Comparison of ENCODE assay signal across 24 cellular contexts in genomic region chr3:122364508-122364907, GRCh38. TPM values are rescaled to one million over a fixed set of nuclear protein-coding genes. Genes with fewer than 3 reads are reported as not detected.
DNase-seq lines count a peak whose midpoint lies in the region; ATAC-seq and TF ChIP-seq lines count a peak whose summit lies in the region.
"Had no signal": no experiment of that assay in that cellular context is flagged by ENCODE, and none has a peak within 500 bp of the region (broad histone marks: within the 10 kb centered on the region; RNA-seq: fewer than 3 reads in every experiment).

No MANE protein-coding gene starts in this region.

- H3K36me3 ChIP-seq in Caco-2 (ENCODE audit: control insufficient read depth, insufficient read depth, low read length) (0 out of 2 replicates have a peak, but pooled peaks cover 3% of the 10 kb centered on the region), hepatocyte (replicated peaks; ENCODE audit: insufficient read depth, low read depth) (no peaks in the 10 kb centered on the region)

- H3K4me3 Mint-ChIP-seq in Caco-2 (ENCODE audit: unreplicated experiment), result no peak overlapping the region
- H3K4me3 Mint-ChIP-seq in activated CD4-positive, alpha-beta memory T cell treated with anti-CD3 and anti-CD28 coated beads for 36 hours, result no peak overlapping the region
- H3K4me3 Mint-ChIP-seq: CD8-positive, alpha-beta T cell; central memory CD8-positive, alpha-beta T cell; nephron progenitor cell had no signal

- POLR2A ChIA-PET in Caco-2 (lab: Charles Lee), result interaction anchor here (0.7 kb wide), 1 partner anchor 52 kb away, joined by 3 read pairs; no protein-coding TSS in a partner anchor
- POLR2A ChIA-PET in activated CD4-positive, alpha-beta memory T cell treated with anti-CD3 and anti-CD28 coated beads for 36 hours (lab: Charles Lee), result interaction anchor here (1.2 to 1.6 kb wide), 2 partner anchors 18 to 263 kb away, joined by 5 to 6 read pairs; partner anchors contain the start of gene MIX23

- DNase-seq in Caco-2 (no peak), hepatocyte (ENCODE audit: low spot score) (no peak), posterior cingulate gyrus (no peak), iPS-NIHi7 (ENCODE audit: extremely low spot score) (no peak)
- DNase-seq in activated CD4-positive, alpha-beta memory T cell treated with anti-CD3 and anti-CD28 coated beads for 36 hours, result no peak
- DNase-seq: activated gamma-delta T cell treated with Interleukin-2 at 50 U/mL for 16 hours; CD8-positive, alpha-beta T cell; dorsolateral prefrontal cortex; foreskin fibroblast; hippocampal formation; NCI-H187 treated with DMSO at 0.1 percent for 48 hours; NCI-H2227 treated with DMSO at 0.1 percent for 48 hours; NCI-H748 treated with DMSO at 0.1 percent for 48 hours; nephron progenitor cell; stimulated activated CD8-positive, alpha-beta memory T cell treated with anti-CD3 and anti-CD28 coated beads, Interleukin-4, amount 100 ng/mL, for 48 hours had no signal

- no peaks in the 10 kb centered on the region for H3K27me3 Mint-ChIP-seq in Caco-2 (ENCODE audit: insufficient read depth, unreplicated experiment)
- H3K27me3 Mint-ChIP-seq in activated CD4-positive, alpha-beta memory T cell treated with anti-CD3 and anti-CD28 coated beads for 36 hours, result no peaks in the 10 kb centered on the region
- H3K27me3 Mint-ChIP-seq: central memory CD8-positive, alpha-beta T cell had no signal

- TF ChIP-seq CTCF in 22Rv1 (IDR thresholded peaks at IDR 0.05), result no peak
- no peak for TF ChIP-seq CTCF in Caco-2 (IDR thresholded peaks at IDR 0.05; ENCODE audit: insufficient read depth in 1 of 2, low read depth in 1 of 2, low read length in 1 of 2, severe bottlenecking in 1 of 2, unreplicated experiment in 1 of 2)
- TF ChIP-seq CTCF in hepatocyte (IDR thresholded peaks at IDR 0.05; ENCODE audit: poor library complexity), result no peak

- no peak overlapping the region for H2AFZ ChIP-seq in hepatocyte
- H2AFZ ChIP-seq: parathyroid adenoma had no signal

- H3K4me1 Mint-ChIP-seq in Caco-2 (ENCODE audit: low read depth, unreplicated experiment), result peaks cover 28% of the 10 kb centered on the region
- H3K4me1 Mint-ChIP-seq in activated CD4-positive, alpha-beta memory T cell treated with anti-CD3 and anti-CD28 coated beads for 36 hours (ENCODE audit: low read depth), result peaks cover 26% of the 10 kb centered on the region
- H3K4me1 Mint-ChIP-seq: central memory CD8-positive, alpha-beta T cell; nephron progenitor cell had no signal

- no peaks in the 10 kb centered on the region for H3K9me2 ChIP-seq in hepatocyte (replicated peaks; ENCODE audit: insufficient read depth)

- no TSS peak for BruUV-seq in Caco-2 (replicated peaks; lab: Mats Ljungman, UMichigan)

- CTCF ChIA-PET in Caco-2 (lab: Charles Lee), result no interaction called here
- CTCF ChIA-PET in activated CD4-positive, alpha-beta memory T cell treated with anti-CD3 and anti-CD28 coated beads for 36 hours (lab: Charles Lee), result interaction anchor here (1.1 to 1.9 kb wide), 2 partner anchors 20 to 28 kb away, joined by 3 to 6 read pairs; partner anchors contain the start of gene FAM162A

- peaks cover 49% of the 10 kb centered on the region for H3K36me3 Mint-ChIP-seq in Caco-2 (ENCODE audit: insufficient read depth, unreplicated experiment)
- H3K36me3 Mint-ChIP-seq in activated CD4-positive, alpha-beta memory T cell treated with anti-CD3 and anti-CD28 coated beads for 36 hours, result peaks cover 29% of the 10 kb centered on the region

- no peak for ATAC-seq in GM21786 (IDR thresholded peaks at IDR 0.05; ENCODE audit: unreplicated experiment)
- ATAC-seq: CD8-positive, alpha-beta T cell; Right ventricle myocardium inferior; sciatic nerve had no signal

- H3K79me2 ChIP-seq in hepatocyte, result no peaks in the 10 kb centered on the region
- H3K79me2 ChIP-seq: parathyroid adenoma had no signal

- H3K4me1 ChIP-seq in Caco-2 (peaks cover 49% of the 10 kb centered on the region), hepatocyte (ENCODE audit: insufficient read depth) (peaks cover 34% of the 10 kb centered on the region)
- H3K4me1 ChIP-seq: ascending aorta, vagina had no signal

- H3K9me3 ChIP-seq in Caco-2, result no peaks in the 10 kb centered on the region
- H3K9me3 ChIP-seq in hepatocyte (ENCODE audit: low read depth), result no peaks in the 10 kb centered on the region
- H3K9me3 ChIP-seq: ascending aorta, vagina had no signal

- WGBS in hepatocyte (ENCODE audit: low lambda C conversion rate, missing lambda C conversion rate), result 72% methylated on average over 2 of the region's 2 CpGs

- no peaks in the 10 kb centered on the region for H4K20me1 ChIP-seq in hepatocyte (ENCODE audit: insufficient read depth, poor library complexity, severe bottlenecking)

- H3K27ac ChIP-seq in 22Rv1 (peak overlapping the region; percentile 91), hepatocyte (peak overlapping the region; percentile 90)
- H3K27ac ChIP-seq: ascending aorta, dorsolateral prefrontal cortex, KMS-11, parathyroid adenoma, vagina had no signal

- H3K27ac Mint-ChIP-seq in Caco-2 (ENCODE audit: unreplicated experiment), result peak overlapping the region; percentile 76
- peak overlapping the region; percentile 94 for H3K27ac Mint-ChIP-seq in activated CD4-positive, alpha-beta memory T cell treated with anti-CD3 and anti-CD28 coated beads for 36 hours
- H3K27ac Mint-ChIP-seq: CD8-positive, alpha-beta T cell; nephron progenitor cell had no signal

- intact Hi-C loops in Caco-2 (cut with micrococcal nuclease; ENCODE audit: unreplicated experiment) (loop anchor here (10.0 kb wide), 2 partner anchors 60 to 530 kb away; partner anchors contain the start of genes EAF2 and IQCB1), posterior cingulate gyrus (cut with DNase I) (no loop called here)
- intact Hi-C loops in activated CD4-positive, alpha-beta memory T cell treated with anti-CD3 and anti-CD28 coated beads for 36 hours (cut with micrococcal nuclease), result loop anchor here (2.0 kb wide), 1 partner anchor 818 kb away; no protein-coding TSS in a partner anchor

- no peaks in the 10 kb centered on the region for H3K9me3 Mint-ChIP-seq in Caco-2 (ENCODE audit: unreplicated experiment)
- H3K9me3 Mint-ChIP-seq in activated CD4-positive, alpha-beta memory T cell treated with anti-CD3 and anti-CD28 coated beads for 36 hours, result no peaks in the 10 kb centered on the region
- H3K9me3 Mint-ChIP-seq: CD8-positive, alpha-beta T cell; central memory CD8-positive, alpha-beta T cell; nephron progenitor cell had no signal

- H3K27me3 ChIP-seq in Caco-2 (replicated peaks; ENCODE audit: control insufficient read depth, insufficient read depth, low read length) (no peaks in the 10 kb centered on the region), hepatocyte (no peaks in the 10 kb centered on the region)
- H3K27me3 ChIP-seq: ascending aorta, dorsolateral prefrontal cortex, vagina had no signal

- no peak overlapping the region for H3K4me2 ChIP-seq in hepatocyte
- H3K4me2 ChIP-seq: KMS-11 had no signal

- no peak overlapping the region for H3K4me3 ChIP-seq in Caco-2 (ENCODE audit: low read depth, low read length)
- H3K4me3 ChIP-seq in hepatocyte, result no peak overlapping the region
- H3K4me3 ChIP-seq: ascending aorta, dorsolateral prefrontal cortex, vagina had no signal

RNA-seq across cellular contexts. Expression of gene MIX23, which starts 18.5 kb away (rescaled TPM):
- total RNA-seq in Caco-2 (2022) (85.2 and 86.2 TPM in 2 replicates), hepatocyte (42.0 and 57.1 TPM in 2 replicates)
- total RNA-seq in activated CD4-positive, alpha-beta memory T cell treated with anti-CD3 and anti-CD28 coated beads for 36 hours, result 10 to 100 TPM; 86.4 to 87.8 TPM
- polyA plus RNA-seq in hepatocyte, result 42.8 and 46.4 TPM in 2 replicates
- total RNA-seq: ascending aorta had no signal

RNA-seq across cellular contexts. Expression of gene FAM162A, which starts 19.5 kb away (rescaled TPM):
- total RNA-seq in Caco-2 (2022), result 35.8 and 37.4 TPM in 2 replicates
- 100 to 1,000 TPM in 1 of 2 experiments, 10 to 100 TPM in 1; 99.1 to 102 TPM for total RNA-seq in activated CD4-positive, alpha-beta memory T cell treated with anti-CD3 and anti-CD28 coated beads for 36 hours
- total RNA-seq in hepatocyte, result 45.6 and 50.4 TPM in 2 replicates
- polyA plus RNA-seq in hepatocyte, result 102 and 107 TPM in 2 replicates

RNA-seq across cellular contexts. Expression of gene CSTA, which starts 39.5 kb away (rescaled TPM):
- total RNA-seq in Caco-2 (2022) (1.0 and 1.1 TPM in 2 replicates), hepatocyte (not detected in 2 replicates)
- not detected for total RNA-seq in activated CD4-positive, alpha-beta memory T cell treated with anti-CD3 and anti-CD28 coated beads for 36 hours
- 0.22 and 0.28 TPM in 2 replicates for polyA plus RNA-seq in hepatocyte
- total RNA-seq: ascending aorta; CD8-positive, alpha-beta T cell had no signal

RNA-seq across cellular contexts. Expression of gene WDR5B, which starts 51.4 kb away (rescaled TPM):
- 4.4 and 4.7 TPM in 2 replicates for total RNA-seq in Caco-2 (2022)
- total RNA-seq in activated CD4-positive, alpha-beta memory T cell treated with anti-CD3 and anti-CD28 coated beads for 36 hours, result 1 to 10 TPM; 3.7 to 4.4 TPM
- 6.4 and 8.2 TPM in 2 replicates for total RNA-seq in hepatocyte
- 1.7 and 1.9 TPM in 2 replicates for polyA plus RNA-seq in hepatocyte
